ENCODE assay signal across 27 cellular contexts in genomic region chr6:34511923-34512737, GRCh38. TPM values are rescaled to one million over a fixed set of nuclear protein-coding genes. Genes with fewer than 3 reads are reported as not detected.
DNase-seq lines count a peak whose midpoint lies in the region; ATAC-seq and TF ChIP-seq lines count a peak whose summit lies in the region.
"Had no signal": no experiment of that assay in that cellular context is flagged by ENCODE, and none has a peak within 500 bp of the region (broad histone marks: within the 10 kb centered on the region; RNA-seq: fewer than 3 reads in every experiment).

No MANE protein-coding gene starts in this region.

- no peaks in the 10 kb centered on the region for H3K36me3 ChIP-seq in left ventricle myocardium inferior
- H3K36me3 ChIP-seq in CD8-positive, alpha-beta T cell (ENCODE audit: insufficient read depth, low read length) = no peaks in the 10 kb centered on the region
- H3K36me3 ChIP-seq: gastrocnemius medialis, suprapubic skin, uterus had no signal

- intact Hi-C loops in left ventricle myocardium inferior (cut with micrococcal nuclease) (no loop called here), left cardiac atrium (cut with DNase I) (no loop called here), dorsolateral prefrontal cortex (cut with DNase I) (no loop called here)
- intact Hi-C loops in CD8-positive, alpha-beta T cell (cut with DNase I, micrococcal nuclease) = no loop called here

- no peak overlapping the region for H3K4me3 ChIP-seq in left ventricle myocardium inferior
- H3K4me3 ChIP-seq in dorsolateral prefrontal cortex = no peak overlapping the region
- no peak overlapping the region for H3K4me3 ChIP-seq in CD8-positive, alpha-beta T cell (ENCODE audit: low read depth, low read length)
- H3K4me3 ChIP-seq: body of pancreas, coronary artery, gastrocnemius medialis, GM23248, suprapubic skin, uterus had no signal

- H3K4me1 ChIP-seq in left ventricle myocardium inferior = no peaks in the 10 kb centered on the region
- no peaks in the 10 kb centered on the region for H3K4me1 ChIP-seq in CD8-positive, alpha-beta T cell (ENCODE audit: insufficient read depth, low read length)
- H3K4me1 ChIP-seq: body of pancreas, gastrocnemius medialis, uterus had no signal

- H3K27me3 Mint-ChIP-seq in nephron progenitor cell (ENCODE audit: low read depth, poor library complexity) = peaks cover 32% of the 10 kb centered on the region
- peaks cover 2% of the 10 kb centered on the region for H3K27me3 Mint-ChIP-seq in CD8-positive, alpha-beta T cell (ENCODE audit: low read depth)

- peaks cover 6% of the 10 kb centered on the region for H3K36me3 Mint-ChIP-seq in nephron progenitor cell (ENCODE audit: low read depth)
- H3K36me3 Mint-ChIP-seq in CD8-positive, alpha-beta T cell = no peaks in the 10 kb centered on the region

- peaks cover 15% of the 10 kb centered on the region for H3K9me3 ChIP-seq in left ventricle myocardium inferior (replicated peaks)
- no peaks in the 10 kb centered on the region for H3K9me3 ChIP-seq in CD8-positive, alpha-beta T cell (ENCODE audit: low read length)
- H3K9me3 ChIP-seq: body of pancreas, gastrocnemius medialis, suprapubic skin, uterus had no signal

- DNase-seq in left ventricle myocardium inferior = peak; percentile 7
- DNase-seq in left cardiac atrium = no peak
- peak in 2 of 10 donors; percentile 27 to 33 for DNase-seq in dorsolateral prefrontal cortex
- DNase-seq in nephron progenitor cell = no peak
- DNase-seq in mesenteric fat pad (ENCODE audit: low spot score) = no peak
- DNase-seq in HCEC 1CT = no peak
- DNase-seq in substantia nigra (lab: John Stamatoyannopoulos, UW) = no peak
- no peak for DNase-seq in CD8-positive, alpha-beta T cell
- DNase-seq: ACHN; activated CD8-positive, alpha-beta memory T cell treated with anti-CD3 and anti-CD28 coated beads, Interleukin-2, amount 50 U/mL, for 4 hours; body of pancreas; COR-L47; gastrocnemius medialis; GDM1; GM23248; Karpas-422; MV-4-11; NCI-H146; NCI-H2227 treated with DMSO at 0.1 percent for 48 hours; OCI-M1; small intestine; stimulated activated CD4-positive, alpha-beta T cell treated with anti-CD3 and anti-CD28 coated beads, Interleukin-2, amount 100 ng/mL, for 24 hours; uterus had no signal

- TF ChIP-seq CTCF in left ventricle myocardium inferior (IDR thresholded peaks at IDR 0.05; ENCODE audit: borderline replicate concordance) = no peak
- TF ChIP-seq CTCF in dorsolateral prefrontal cortex (IDR thresholded peaks at IDR 0.05 in 54 of 56, conservative IDR thresholded peaks at IDR 0.05 in 2 of 56; ENCODE audit: low read depth in 1 of 56, partially characterized antibody in 56 of 56) = no peak
- no peak for TF ChIP-seq CTCF in nephron progenitor cell (IDR thresholded peaks at IDR 0.05)
- TF ChIP-seq CTCF in CD8-positive, alpha-beta T cell (IDR thresholded peaks at IDR 0.05) = no peak

- peaks cover 52% of the 10 kb centered on the region for H3K4me1 Mint-ChIP-seq in nephron progenitor cell
- no peaks in the 10 kb centered on the region for H3K4me1 Mint-ChIP-seq in CD8-positive, alpha-beta T cell (ENCODE audit: low read depth)

- POLR2A ChIA-PET in CD8-positive, alpha-beta T cell (lab: Charles Lee) = no interaction called here

- ATAC-seq in left cardiac atrium = no peak
- no peak for ATAC-seq in CD8-positive, alpha-beta T cell
- ATAC-seq: body of pancreas, gastrocnemius medialis, Right ventricle myocardium inferior had no signal

- CTCF ChIA-PET in CD8-positive, alpha-beta T cell (lab: Charles Lee) = no interaction called here

- H3K27ac ChIP-seq in left ventricle myocardium inferior (replicated peaks) = no peak overlapping the region
- H3K27ac ChIP-seq in dorsolateral prefrontal cortex = peak overlapping the region in 36 of 59 donors; percentile 3 to 92 (median 48)
- H3K27ac ChIP-seq in substantia nigra (ENCODE audit: low read depth, low read length, poor library complexity, severe bottlenecking) = no peak overlapping the region
- H3K27ac ChIP-seq in CD8-positive, alpha-beta T cell (ENCODE audit: low read depth, low read length) = no peak overlapping the region
- H3K27ac ChIP-seq: body of pancreas, coronary artery, gastrocnemius medialis, GM23248, suprapubic skin, uterus, VCaP had no signal

- no peak overlapping the region for H3K4me3 Mint-ChIP-seq in nephron progenitor cell
- H3K4me3 Mint-ChIP-seq in CD8-positive, alpha-beta T cell = no peak overlapping the region

- peaks cover 18% of the 10 kb centered on the region for H3K9me3 Mint-ChIP-seq in nephron progenitor cell
- peaks cover 6% of the 10 kb centered on the region for H3K9me3 Mint-ChIP-seq in CD8-positive, alpha-beta T cell

- H3K27me3 ChIP-seq in left ventricle myocardium inferior (ENCODE audit: low read depth) = peaks cover 53% of the 10 kb centered on the region
- H3K27me3 ChIP-seq in dorsolateral prefrontal cortex = peaks cover 0 to 15% (median 0%) of the 10 kb centered on the region in 45 donors
- H3K27me3 ChIP-seq in CD8-positive, alpha-beta T cell (ENCODE audit: insufficient read depth, low read length) = no peaks in the 10 kb centered on the region
- H3K27me3 ChIP-seq: body of pancreas, uterus had no signal

- peak overlapping the region; percentile 88 for H3K27ac Mint-ChIP-seq in nephron progenitor cell
- H3K27ac Mint-ChIP-seq in CD8-positive, alpha-beta T cell = no peak overlapping the region

RNA-seq across cellular contexts. Expression of gene SPDEF, which starts 44.0 kb away (rescaled TPM):
- total RNA-seq in left ventricle myocardium inferior = 0.11 TPM
- under 1 TPM in 1 of 2 donors, not detected in 1; 0.16 TPM for total RNA-seq in left cardiac atrium
- total RNA-seq in dorsolateral prefrontal cortex = 1 to 10 TPM in 63 of 120 experiments, under 1 TPM in 54, not detected in 3; 0.28 to 3.0 (median 1.1) TPM
- total RNA-seq in mesenteric fat pad = 0.16 TPM
- under 1 TPM; 0.22 to 0.43 TPM for total RNA-seq in CD8-positive, alpha-beta T cell
- total RNA-seq: body of pancreas, GM23248, Right ventricle myocardium inferior had no signal

RNA-seq across cellular contexts. Expression of gene PACSIN1, which starts 46.3 kb away (rescaled TPM):
- total RNA-seq in left ventricle myocardium inferior (15.2 TPM), left cardiac atrium (1 to 10 TPM; 3.4 to 8.4 TPM), dorsolateral prefrontal cortex (100 to 1,000 TPM in 119 of 120 experiments, 10 to 100 TPM in 1; 78.5 to 489 (median 335) TPM), mesenteric fat pad (not detected)
- total RNA-seq in CD8-positive, alpha-beta T cell = 1 to 10 TPM; 1.7 to 2.4 TPM
- total RNA-seq: gastrocnemius medialis, GM23248 had no signal

Comparison
In these comparisons a context has a peak if more than half of its experiments do, and no peak if none do; other contexts are left out.
1. H3K27ac ChIP-seq: peak in dorsolateral prefrontal cortex (36 of 59); none in left ventricle myocardium inferior (single experiment), substantia nigra (single experiment) and CD8-positive, alpha-beta T cell (single experiment).